Comparison of ENCODE assay signal across 7 cellular contexts in the genomic region with DNA sequence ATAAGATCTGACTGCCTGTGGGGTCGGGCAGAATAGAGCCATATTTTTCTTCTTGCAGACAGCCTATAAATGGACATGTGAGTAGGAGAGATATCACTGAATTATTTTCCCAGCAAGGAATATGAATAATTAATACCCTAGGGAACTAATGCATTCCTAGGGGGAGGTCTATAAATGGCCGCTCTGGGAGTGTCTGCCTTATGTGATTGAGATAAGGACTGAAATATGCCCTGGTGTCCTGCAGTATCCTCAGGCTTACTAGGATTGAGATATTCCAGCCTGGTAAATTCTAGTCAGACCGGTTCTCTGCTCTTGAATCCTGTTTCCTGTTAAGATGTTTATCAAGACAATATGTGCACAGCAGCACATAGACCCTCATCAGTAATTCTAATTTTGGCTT.
DNase-seq lines count a peak whose midpoint lies in the region; TF ChIP-seq lines count a peak whose summit lies in the region.
"Not testable (repeated sequence)": the region's sequence is repeated elsewhere in the genome, so short reads cannot be mapped to it uniquely, and the experiment has no call there.

No MANE protein-coding gene starts in this region.

- not testable (repeated sequence) for H3K9me2 ChIP-seq in OCI-LY7 (ENCODE audit: insufficient read depth, low read length)

- not testable (repeated sequence) for H3K4me3 ChIP-seq in HEK293 (ENCODE audit: low read depth, low read length); OCI-LY7 (ENCODE audit: low read depth, low read length, poor library complexity, severe bottlenecking); testis

- H3K4me3 Mint-ChIP-seq in glutamatergic neuron (ENCODE audit: unreplicated experiment) = not testable (repeated sequence)

- not testable (repeated sequence) for H4K20me1 ChIP-seq in OCI-LY7 (ENCODE audit: insufficient read depth, low read length)

- not testable (repeated sequence) for H3K4me1 Mint-ChIP-seq in glutamatergic neuron (ENCODE audit: low read depth, unreplicated experiment)

- not testable (repeated sequence) for H3K79me2 ChIP-seq in OCI-LY7 (ENCODE audit: insufficient read depth, low read depth, low read length)

- not testable (repeated sequence) for H3K36me3 ChIP-seq in HEK293 (ENCODE audit: control insufficient read depth in 2 of 2, insufficient read depth in 1 of 2, low read length in 2 of 2); OCI-LY7 (ENCODE audit: insufficient read depth, low read length); testis (ENCODE audit: low read depth, missing control alignments)

- H3K4me2 ChIP-seq in OCI-LY7 (ENCODE audit: low read length) = not testable (repeated sequence)

- not testable (repeated sequence) for H2AFZ ChIP-seq in OCI-LY7 (ENCODE audit: low read length)

- not testable (repeated sequence) for H3K27me3 Mint-ChIP-seq in glutamatergic neuron (ENCODE audit: unreplicated experiment)

- BruUV-seq in OCI-LY7 (replicated peaks; lab: Mats Ljungman, UMichigan) = not testable (repeated sequence)

- not testable (repeated sequence) for H3K27me3 ChIP-seq in testis

- POLR2A ChIA-PET in HEK293 (lab: Yijun Ruan, JAX); OCI-LY7 (lab: Charles Lee): not testable (repeated sequence)

- H3K9me3 ChIP-seq in HEK293 (ENCODE audit: control insufficient read depth, insufficient read depth, low read depth, low read length); testis: not testable (repeated sequence)
- H3K9me3 ChIP-seq in OCI-LY7 (ENCODE audit: low read length) = 0 out of 2 replicates have a peak, but pooled peaks cover 12% of the 10 kb centered on the region

- H3K27ac ChIP-seq in HEK293 (ENCODE audit: extremely low read depth, low read depth, low read length); OCI-LY7 (ENCODE audit: low read depth, low read length, poor library complexity, severe bottlenecking); testis: not testable (repeated sequence)

- intact Hi-C loops in OCI-LY7 (cut with micrococcal nuclease; ENCODE audit: unreplicated experiment); testis (cut with DNase I; ENCODE audit: low total_unique reads): not testable (repeated sequence)

- 82 to 85% methylated on average over 3 of the region's 3 CpGs for WGBS in testis, 2 donors

- H3K36me3 Mint-ChIP-seq in glutamatergic neuron (ENCODE audit: unreplicated experiment) = not testable (repeated sequence)

- not testable (repeated sequence) for H3K27ac Mint-ChIP-seq in glutamatergic neuron (ENCODE audit: unreplicated experiment)

- peak; percentile 13 for DNase-seq in DMS53 treated with DMSO at 0.1 percent for 48 hours (lab: John Stamatoyannopoulos, UW; ENCODE audit: unreplicated experiment)
- DNase-seq in LHCN-M2 (ENCODE audit: low read depth) = peak; percentile 7
- peak; percentile 3 for DNase-seq in OCI-LY7 (ENCODE audit: low spot score)
- peak; percentile 36 for DNase-seq in SK-N-DZ (ENCODE audit: low spot score)
- DNase-seq in glutamatergic neuron = peak; percentile 8
- peak; percentile 13 for DNase-seq in testis

- CTCF ChIA-PET in HEK293 (lab: Yijun Ruan, JAX); OCI-LY7 (lab: Charles Lee; ENCODE audit: unreplicated experiment): not testable (repeated sequence)

- TF ChIP-seq CTCF in HEK293 (tag by site-specific recombination; IDR thresholded peaks at IDR 0.05); OCI-LY7 (conservative IDR thresholded peaks at IDR 0.05; ENCODE audit: low read length); glutamatergic neuron (IDR thresholded peaks at IDR 0.05; ENCODE audit: partially characterized antibody, unreplicated experiment); testis (IDR thresholded peaks at IDR 0.05): not testable (repeated sequence)

- H3K9me3 Mint-ChIP-seq in glutamatergic neuron (ENCODE audit: unreplicated experiment) = not testable (repeated sequence)

- TF ChIP-seq POLR2A in testis (IDR thresholded peaks at IDR 0.05) = not testable (repeated sequence)

- not testable (repeated sequence) for H3K4me1 ChIP-seq in HEK293 (ENCODE audit: control insufficient read depth, insufficient read depth, low read length); OCI-LY7 (ENCODE audit: insufficient read depth, low read length, poor library complexity, severe bottlenecking); testis

TF ChIP-seq in HEK293, 187 proteins besides CTCF, POLR2A, EP300 and RAD21:
- TF ChIP-seq SETDB1 (IDR thresholded peaks at IDR 0.05; ENCODE audit: insufficient read length, low read length) = peak; percentile 93
